11 cellular contexts compared by ENCODE assay signal in the genomic region with DNA sequence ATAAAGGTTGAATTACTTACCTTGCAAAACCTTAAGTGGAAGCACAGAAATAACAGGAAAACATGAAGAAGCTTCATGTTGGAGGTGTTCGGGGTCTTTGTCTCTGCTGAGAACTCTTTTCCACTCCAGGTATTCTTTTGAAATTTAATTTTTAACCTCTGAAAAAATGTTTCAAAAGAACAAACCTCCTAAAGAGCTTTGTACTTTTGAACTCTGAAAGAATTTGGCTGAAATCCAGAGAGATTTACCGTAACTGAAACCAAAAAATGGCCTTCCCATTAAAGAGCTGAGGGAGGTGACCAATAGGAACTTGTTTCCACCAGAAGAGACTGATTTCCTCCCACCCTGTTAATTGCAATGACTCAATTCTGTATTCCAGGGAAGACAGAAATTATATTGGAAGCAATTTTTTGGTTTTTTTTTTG. TPM values are rescaled to one million over a fixed set of nuclear protein-coding genes. Genes with fewer than 3 reads are reported as not detected.
DNase-seq lines count a peak whose midpoint lies in the region; ATAC-seq and TF ChIP-seq lines count a peak whose summit lies in the region.
"Had no signal": no experiment of that assay in that cellular context is flagged by ENCODE, and none has a peak within 500 bp of the region (broad histone marks: within the 10 kb centered on the region; RNA-seq: fewer than 3 reads in every experiment).

A gene (minus strand): TSS at position 105 of the 425 bp plus-strand sequence. CDS start 28 bp downstream, at position 77.

- H3K4me1 ChIP-seq in A673 (ENCODE audit: insufficient read depth, low read length, poor library complexity, severe bottlenecking): peaks cover 3% of the 10 kb centered on the region
- H3K4me1 ChIP-seq in esophagus squamous epithelium: peaks cover 0 to 17% (median 7%) of the 10 kb centered on the region in 3 donors
- H3K4me1 ChIP-seq in mucosa of stomach (ENCODE audit: control insufficient read depth, insufficient read depth, low read length): no peaks in the 10 kb centered on the region

- H3K4me3 ChIP-seq in A673 (ENCODE audit: low read depth, low read length, poor library complexity, severe bottlenecking) (no peak within 1 kb of the TSS), esophagus squamous epithelium (peak within 1 kb of the TSS in 3 of 4 donors; percentile 23 to 53 (median 30)), mucosa of stomach (ENCODE audit: low read length) (peak within 1 kb of the TSS; percentile 25)

- H3K27ac ChIP-seq in A673 (ENCODE audit: low read depth, low read length, poor library complexity, severe bottlenecking) (no peak within 1 kb of the TSS), esophagus squamous epithelium (peak within 1 kb of the TSS in 3 of 4 donors; percentile 36 to 59 (median 42))
- H3K27ac ChIP-seq: HL-60 had no signal

- H3K36me3 ChIP-seq in A673 (ENCODE audit: insufficient read depth, low read length, poor library complexity, severe bottlenecking) (no peaks in the 10 kb centered on the region), esophagus squamous epithelium (no peaks in the 10 kb centered on the region), mucosa of stomach (ENCODE audit: control insufficient read depth, insufficient read depth, low read length) (no peaks in the 10 kb centered on the region)

- no peak for TF ChIP-seq CTCF in A673 (conservative IDR thresholded peaks at IDR 0.05; ENCODE audit: low read depth, low read length)
- no peak for TF ChIP-seq CTCF in esophagus squamous epithelium (IDR thresholded peaks at IDR 0.05)

- CTCF ChIA-PET in A673 (lab: Charles Lee): interaction anchor here (1.1 kb wide), 1 partner anchor 374 kb away, joined by 3 read pairs; no protein-coding TSS in a partner anchor
- CTCF ChIA-PET in activated CD4-positive, alpha-beta memory T cell treated with anti-CD3 and anti-CD28 coated beads, Interleukin-2, amount 10 ng/mL, durations not matched to agents 7 days and 5 days (lab: Charles Lee): interaction anchor here (1.5 kb wide), 1 partner anchor 369 kb away, joined by 6 read pairs; a partner anchor contains a TSS

- H3K4me3 Mint-ChIP-seq in activated CD4-positive, alpha-beta memory T cell treated with anti-CD3 and anti-CD28 coated beads, Interleukin-2, amount 10 ng/mL, durations not matched to agents 7 days and 5 days: no peak within 1 kb of the TSS

- no peaks in the 10 kb centered on the region for H3K9me3 Mint-ChIP-seq in activated CD4-positive, alpha-beta memory T cell treated with anti-CD3 and anti-CD28 coated beads, Interleukin-2, amount 10 ng/mL, durations not matched to agents 7 days and 5 days

- WGBS in esophagus squamous epithelium, 2 donors: 24 to 31% methylated on average over 2 of the region's 2 CpGs

- no peak for TF ChIP-seq POLR2A in esophagus squamous epithelium (IDR thresholded peaks at IDR 0.05)

- DNase-seq in A673 (ENCODE audit: low spot score) (peak; percentile 76), MV-4-11 (lab: John Stamatoyannopoulos, UW) (peak; percentile 25), esophagus squamous epithelium (lab: John Stamatoyannopoulos, UW) (no peak), GOT3 (lab: John Stamatoyannopoulos, UW) (no peak)
- DNase-seq in activated CD4-positive, alpha-beta memory T cell treated with anti-CD3 and anti-CD28 coated beads, Interleukin-2, amount 10 ng/mL, durations not matched to agents 7 days and 5 days: no peak
- DNase-seq: SIG-M5 had no signal

- BruUV-seq in A673 (replicated peaks; lab: Mats Ljungman, UMichigan): no TSS peak

- no peak within 1 kb of the TSS for H3K27ac Mint-ChIP-seq in activated CD4-positive, alpha-beta memory T cell treated with anti-CD3 and anti-CD28 coated beads, Interleukin-2, amount 10 ng/mL, durations not matched to agents 7 days and 5 days
- H3K27ac Mint-ChIP-seq: CD14-positive monocyte had no signal

- H3K9ac ChIP-seq in mucosa of stomach (ENCODE audit: low read length): peak within 1 kb of the TSS; percentile 26

- no peaks in the 10 kb centered on the region for H3K9me3 ChIP-seq in A673 (ENCODE audit: low read depth, low read length, poor library complexity, severe bottlenecking)
- H3K9me3 ChIP-seq in esophagus squamous epithelium: peaks cover 0 to 4% (median 0%) of the 10 kb centered on the region in 3 donors
- H3K9me3 ChIP-seq in mucosa of stomach (ENCODE audit: control insufficient read depth, low read length): no peaks in the 10 kb centered on the region

- intact Hi-C loops in A673 (cut with micrococcal nuclease; ENCODE audit: unreplicated experiment) (loop anchor here (5.0 kb wide), 1 partner anchor 230 kb away; no protein-coding TSS in a partner anchor), esophagus squamous epithelium (cut with DNase I) (no loop called here)

- no peak for ATAC-seq in GM19351 (IDR thresholded peaks at IDR 0.05; ENCODE audit: unreplicated experiment)
- no peak for ATAC-seq in HG03378 (IDR thresholded peaks at IDR 0.05; ENCODE audit: unreplicated experiment)

- peaks cover 8% of the 10 kb centered on the region for H3K27me3 Mint-ChIP-seq in activated CD4-positive, alpha-beta memory T cell treated with anti-CD3 and anti-CD28 coated beads, Interleukin-2, amount 10 ng/mL, durations not matched to agents 7 days and 5 days

- POLR2A ChIA-PET in A673 (lab: Charles Lee; ENCODE audit: low non-redundant PET): interaction anchor here (1.2 kb wide), 1 partner anchor 13 kb away, joined by 4 read pairs; no protein-coding TSS in a partner anchor
- POLR2A ChIA-PET in activated CD4-positive, alpha-beta memory T cell treated with anti-CD3 and anti-CD28 coated beads, Interleukin-2, amount 10 ng/mL, durations not matched to agents 7 days and 5 days (lab: Charles Lee): no interaction called here

- H3K36me3 Mint-ChIP-seq in activated CD4-positive, alpha-beta memory T cell treated with anti-CD3 and anti-CD28 coated beads, Interleukin-2, amount 10 ng/mL, durations not matched to agents 7 days and 5 days (ENCODE audit: low read depth): no peaks in the 10 kb centered on the region
- H3K36me3 Mint-ChIP-seq: CD14-positive monocyte had no signal

- H3K27me3 ChIP-seq in A673 (replicated peaks; ENCODE audit: insufficient read depth, low read depth, low read length, poor library complexity): no peaks in the 10 kb centered on the region
- H3K27me3 ChIP-seq in esophagus squamous epithelium: no peaks in the 10 kb centered on the region
- no peaks in the 10 kb centered on the region for H3K27me3 ChIP-seq in mucosa of stomach (ENCODE audit: control insufficient read depth, insufficient read depth, low read length)

- H3K4me1 Mint-ChIP-seq in activated CD4-positive, alpha-beta memory T cell treated with anti-CD3 and anti-CD28 coated beads, Interleukin-2, amount 10 ng/mL, durations not matched to agents 7 days and 5 days: no peaks in the 10 kb centered on the region

RNA-seq across cellular contexts. Expression of the gene that starts here (rescaled TPM):
- 0.86 and 1.6 TPM in 2 replicates for total RNA-seq in A673 (2021)
- total RNA-seq in esophagus squamous epithelium: 10 to 100 TPM in 2 of 4 donors, 1 to 10 TPM in 2; 6.1 to 45.1 (median 11.0) TPM
- total RNA-seq in activated CD4-positive, alpha-beta memory T cell treated with anti-CD3 and anti-CD28 coated beads, Interleukin-2, amount 10 ng/mL, durations not matched to agents 7 days and 5 days: under 1 TPM in 1 of 2 experiments, not detected in 1; 0.35 TPM

Comparison
In these comparisons a context has a peak if more than half of its experiments do, and no peak if none do; other contexts are left out.
1. DNase-seq: peak in A673 (single experiment) and MV-4-11 (single experiment); none in esophagus squamous epithelium (single experiment), activated CD4-positive, alpha-beta memory T cell treated with anti-CD3 and anti-CD28 coated beads, Interleukin-2, amount 10 ng/mL, durations not matched to agents 7 days and 5 days (single experiment) and GOT3 (single experiment).